In genomic region chr1:37477198-37477931, GRCh38 we compare ENCODE assay signal across 8 cellular contexts. TPM values are rescaled to one million over a fixed set of nuclear protein-coding genes. Genes with fewer than 3 reads are reported as not detected.
DNase-seq lines count a peak whose midpoint lies in the region; ATAC-seq and TF ChIP-seq lines count a peak whose summit lies in the region.

No MANE protein-coding gene starts in this region.

- H3K27ac Mint-ChIP-seq in CD4-positive, CD25-positive, alpha-beta regulatory T cell = peak overlapping the region; percentile 99 to 100 (median 99)

- peaks cover 29% of the 10 kb centered on the region for H3K36me3 Mint-ChIP-seq in CD4-positive, CD25-positive, alpha-beta regulatory T cell

- H3K4me3 Mint-ChIP-seq in CD4-positive, CD25-positive, alpha-beta regulatory T cell = peak overlapping the region; percentile 96 to 99 (median 98)

- TF ChIP-seq CTCF in colonic mucosa (IDR thresholded peaks at IDR 0.05) = no peak
- TF ChIP-seq CTCF in mucosa of descending colon (IDR thresholded peaks at IDR 0.05) = no peak

- H3K36me3 ChIP-seq in CD4-positive, CD25-positive, alpha-beta regulatory T cell (ENCODE audit: control insufficient read depth, insufficient read depth, low read length) = peaks cover 51% of the 10 kb centered on the region
- H3K36me3 ChIP-seq in HUES6 (ENCODE audit: control insufficient read depth, insufficient read depth, low read length) (peaks cover 56% of the 10 kb centered on the region), colonic mucosa (peaks cover 19% of the 10 kb centered on the region), mucosa of descending colon (ENCODE audit: low read depth) (peaks cover 16% of the 10 kb centered on the region)

- peaks cover 78% of the 10 kb centered on the region for H3K4me1 ChIP-seq in CD4-positive, CD25-positive, alpha-beta regulatory T cell (ENCODE audit: control insufficient read depth, insufficient read depth, low read length, poor library complexity, severe bottlenecking)
- H3K4me1 ChIP-seq in HUES6 (ENCODE audit: control insufficient read depth, insufficient read depth, low read length) = peaks cover 63% of the 10 kb centered on the region
- peaks cover 13% of the 10 kb centered on the region for H3K4me1 ChIP-seq in colonic mucosa
- H3K4me1 ChIP-seq in mucosa of descending colon (ENCODE audit: low read depth) = peaks cover 57% of the 10 kb centered on the region

- DNase-seq in CD4-positive, CD25-positive, alpha-beta regulatory T cell = peak; percentile 63 to 87 (median 73)
- peak; percentile 86 for DNase-seq in activated CD4-positive, alpha-beta T cell treated with anti-CD3 and anti-CD28 coated beads for 48 hours
- DNase-seq in colonic mucosa (peak; percentile 84), mucosa of descending colon (peak; percentile 78 to 92 (median 87)), ecto neural progenitor cell (ENCODE audit: low spot score) (no peak)
- peak; percentile 89 to 90 for DNase-seq in stimulated activated CD8-positive, alpha-beta memory T cell treated with anti-CD3 and anti-CD28 coated beads, Interleukin-7, amount 100 ng/mL, for 4 hours (ENCODE audit: low read depth in 2 of 2)

- H3K9ac ChIP-seq in HUES6 (ENCODE audit: low read length) (peak overlapping the region; percentile 85), colonic mucosa (ENCODE audit: low read depth in 2 of 2, low read length in 2 of 2) (peak overlapping the region; percentile 96 to 99)

- peaks cover 10 to 64% (median 38%) of the 10 kb centered on the region in 4 donors for H3K4me1 Mint-ChIP-seq in CD4-positive, CD25-positive, alpha-beta regulatory T cell

- ATAC-seq in CD4-positive, CD25-positive, alpha-beta regulatory T cell (ENCODE audit: low read depth in 2 of 2) = peak; percentile 8 to 12
- ATAC-seq in GM19455 (IDR thresholded peaks at IDR 0.05; ENCODE audit: unreplicated experiment) (peak; percentile 31), mucosa of descending colon (peak; percentile 36)

- no peaks in the 10 kb centered on the region for H3K27me3 ChIP-seq in CD4-positive, CD25-positive, alpha-beta regulatory T cell (ENCODE audit: control insufficient read depth, insufficient read depth, low read length)
- H3K27me3 ChIP-seq in HUES6 (ENCODE audit: control insufficient read depth, insufficient read depth, low read length) (peaks cover 13% of the 10 kb centered on the region), colonic mucosa (no peaks in the 10 kb centered on the region)

- H3K4me3 ChIP-seq in CD4-positive, CD25-positive, alpha-beta regulatory T cell (ENCODE audit: low read depth, low read length) = peak overlapping the region; percentile 100
- H3K4me3 ChIP-seq in HUES6 (ENCODE audit: low read depth, low read length) = peak overlapping the region; percentile 98
- H3K4me3 ChIP-seq in colonic mucosa = peak overlapping the region; percentile 92
- H3K4me3 ChIP-seq in mucosa of descending colon = no peak overlapping the region

- peaks cover 0 to 3% (median 0%) of the 10 kb centered on the region in 7 donors for H3K9me3 Mint-ChIP-seq in CD4-positive, CD25-positive, alpha-beta regulatory T cell

- H3K27ac ChIP-seq in CD4-positive, CD25-positive, alpha-beta regulatory T cell (ENCODE audit: insufficient read depth, low read length, poor library complexity, severe bottlenecking) = peak overlapping the region; percentile 97
- H3K27ac ChIP-seq in HUES6 (ENCODE audit: low read depth, low read length) (peak overlapping the region; percentile 67; the same call in 1 of the 2 replicates), colonic mucosa (peak overlapping the region; percentile 94)

- no peaks in the 10 kb centered on the region for H3K9me3 ChIP-seq in CD4-positive, CD25-positive, alpha-beta regulatory T cell (ENCODE audit: control insufficient read depth in 2 of 2, low read length in 2 of 2)
- H3K9me3 ChIP-seq in HUES6 (ENCODE audit: control insufficient read depth, insufficient read depth, low read depth, low read length) (no peaks in the 10 kb centered on the region), colonic mucosa (no peaks in the 10 kb centered on the region), mucosa of descending colon (no peaks in the 10 kb centered on the region)

- no peaks in the 10 kb centered on the region for H3K27me3 Mint-ChIP-seq in CD4-positive, CD25-positive, alpha-beta regulatory T cell

- intact Hi-C loops in colonic mucosa (cut with DNase I) = no loop called here
- intact Hi-C loops in mucosa of descending colon (cut with DNase I, micrococcal nuclease) = no loop called here

RNA-seq across cellular contexts. Expression of gene ZC3H12A, which starts 3.0 kb away (rescaled TPM):
- total RNA-seq in CD4-positive, CD25-positive, alpha-beta regulatory T cell = 205 TPM
- 10 to 100 TPM in 3 of 4 donors, 1 to 10 TPM in 1; 9.9 to 16.7 (median 13.1) TPM for polyA plus RNA-seq in CD4-positive, CD25-positive, alpha-beta regulatory T cell
- 10 to 100 TPM; 18.2 to 35.4 TPM for total RNA-seq in colonic mucosa
- total RNA-seq in mucosa of descending colon = 10 to 100 TPM; 25.6 to 42.4 (median 25.9) TPM

RNA-seq across cellular contexts. Expression of gene MEAF6, which starts 37.2 kb away (rescaled TPM):
- total RNA-seq in CD4-positive, CD25-positive, alpha-beta regulatory T cell = 52.3 TPM
- 100 to 1,000 TPM; 143 to 163 (median 150) TPM for polyA plus RNA-seq in CD4-positive, CD25-positive, alpha-beta regulatory T cell
- 10 to 100 TPM; 32.9 to 40.6 TPM for total RNA-seq in colonic mucosa
- total RNA-seq in mucosa of descending colon = 10 to 100 TPM; 30.2 to 59.5 (median 35.4) TPM
